In the genomic region with DNA sequence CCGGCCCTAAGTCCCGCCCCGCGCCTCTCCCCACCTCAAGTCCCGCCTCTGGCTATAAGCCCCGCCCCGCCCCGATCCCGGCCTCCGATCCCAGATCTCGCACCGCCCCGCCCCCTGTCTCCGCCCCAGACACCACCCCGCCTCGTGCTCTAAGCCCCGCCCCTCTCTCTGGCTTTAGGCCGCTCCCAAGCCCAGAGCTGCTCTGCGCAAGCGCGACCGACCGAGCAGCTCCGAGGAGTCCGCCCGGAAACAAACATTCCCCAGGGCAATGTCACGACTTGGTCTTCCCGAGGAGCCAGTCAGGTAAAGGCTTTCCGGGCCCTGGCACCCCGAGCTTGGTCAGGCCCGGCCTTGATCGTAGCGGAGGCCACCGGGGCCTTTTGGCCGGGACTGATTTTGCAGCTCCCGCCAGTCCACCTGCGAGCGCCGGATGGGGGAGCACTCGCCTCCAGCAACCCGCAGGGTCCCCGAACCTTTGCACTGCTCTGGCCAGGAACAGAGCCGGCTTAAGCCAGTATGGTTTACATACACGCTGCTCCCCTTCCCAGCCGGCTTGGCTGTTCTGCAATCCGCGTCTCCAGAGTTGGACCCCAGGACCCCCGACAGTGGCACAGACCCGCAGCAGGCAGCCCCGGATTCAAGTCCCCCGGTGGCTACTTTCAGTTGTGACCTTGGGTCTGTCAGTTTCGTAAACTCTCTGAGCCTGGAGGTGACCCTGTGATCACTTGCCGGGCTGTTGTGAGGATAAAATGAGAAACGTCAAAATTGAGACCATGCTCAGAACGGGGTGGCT, we compare ENCODE assay signal across 8 cellular contexts. TPM values are rescaled to one million over a fixed set of nuclear protein-coding genes. Genes with fewer than 3 reads are reported as not detected.
A peak's percentile ranks its signal among the peaks of the same experiment; 100 is the strongest.
DNase-seq lines count a peak whose midpoint lies in the region; ATAC-seq, FAIRE-seq and TF ChIP-seq lines count a peak whose summit lies in the region.

Gene NUDT7 (plus strand): TSS at position 200 of the 793 bp plus-strand sequence. CDS start 69 bp downstream, at position 269.

- POLR2A ChIA-PET in HepG2 (lab: Yijun Ruan, JAX), result interaction anchor here (0.6 to 3.1 kb wide), 14 partner anchors 10 to 412 kb away, joined by 3 to 21 read pairs (median 5); partner anchors contain the start of gene WWOX

- under 1% methylated on average over 43 of the region's 55 CpGs for WGBS in HepG2 (ENCODE audit: low lambda C conversion rate)

- H3K9me3 ChIP-seq in HepG2 (ENCODE audit: low read length), result no peaks in the 10 kb centered on the region

- H3K36me3 ChIP-seq in HepG2 (replicated peaks in 1 of 2; ENCODE audit: control insufficient read depth in 1 of 2, insufficient read depth in 2 of 2, low read length in 2 of 2), result no peaks in the 10 kb centered on the region

- CTCF ChIA-PET in HepG2 (lab: Yijun Ruan, JAX; ENCODE audit: low intra/inter-chr PET ratio, low total read pairs), result interaction anchor here (1.3 kb wide), 1 partner anchor 61 kb away, joined by 3 read pairs; no protein-coding TSS in a partner anchor

- H3K4me2 ChIP-seq in HepG2 (ENCODE audit: low read depth, low read length), result peak within 1 kb of the TSS; percentile 93

- no peaks in the 10 kb centered on the region; a peak in 1 of 5 replicates for H3K27me3 ChIP-seq in HepG2 (ENCODE audit: control insufficient read depth in 1 of 2, insufficient read depth in 2 of 2, low read length in 2 of 2)

- DNase-seq in C1 segment of cervical spinal cord (lab: John Stamatoyannopoulos, UW), result peak; percentile 62 to 98 (median 92)
- peak; percentile 83 for DNase-seq in GM19239 (ENCODE audit: insufficient read length, low spot score)
- peak; percentile 64 for DNase-seq in NCI-H510A treated with DMSO at 0.1 percent for 48 hours (lab: John Stamatoyannopoulos, UW)
- peak; percentile 93 for DNase-seq in activated CD4-positive, alpha-beta T cell treated with anti-CD3 and anti-CD28 coated beads, Interleukin-2, amount 50 U/mL, for 1 hour
- DNase-seq in HepG2 (ENCODE audit: low spot score), result peak; percentile 95
- DNase-seq in stimulated activated CD4-positive, alpha-beta T cell treated with anti-CD3 and anti-CD28 coated beads, Interleukin-2, amount 100 ng/mL, for 48 hours, result peak; percentile 97 to 99

- no peaks in the 10 kb centered on the region for H4K20me1 ChIP-seq in HepG2 (ENCODE audit: insufficient read depth, low read length)

- in situ Hi-C loops in HepG2 (cut with HindIII; ENCODE audit: extremely low pct_ligation_motif_present, low pct_unique_long_range_greater_than_20kb), result no loop called here

- peak within 1 kb of the TSS; percentile 70 to 84 (median 81) for H3K4me3 ChIP-seq in HepG2 (replicated peaks in 1 of 3; ENCODE audit: insufficient read depth in 1 of 3, low read depth in 2 of 3, low read length in 3 of 3)

- peak; percentile 79 for TF ChIP-seq CTCF in HepG2 (CRISPR knock-in tag; IDR thresholded peaks at IDR 0.05)

- H3K36me3 Mint-ChIP-seq in dendritic cell treated with granulocyte-macrophage colony-stimulating factor and Interleukin-4, amounts not matched to agents 40 ng/mL and 50 ng/mL, for 4 days (ENCODE audit: low read depth), result peaks cover 26% of the 10 kb centered on the region

- FAIRE-seq in GM19239 (lab: Jason Lieb, UNC) (peak; percentile 84), HepG2 (lab: Jason Lieb, UNC) (no peak)

- peaks cover 14% of the 10 kb centered on the region for H3K4me1 Mint-ChIP-seq in dendritic cell treated with granulocyte-macrophage colony-stimulating factor and Interleukin-4, amounts not matched to agents 40 ng/mL and 50 ng/mL, for 4 days (ENCODE audit: low read depth)

- no TSS peak for BruUV-seq in HepG2 (replicated peaks; lab: Mats Ljungman, UMichigan)

- no peaks in the 10 kb centered on the region for H3K79me2 ChIP-seq in HepG2 (ENCODE audit: insufficient read depth, low read length)

- H3K4me1 ChIP-seq in HepG2 (ENCODE audit: insufficient read depth, low read length), result peaks cover 34% of the 10 kb centered on the region

- peak; percentile 86 for ATAC-seq in HG03442 (IDR thresholded peaks at IDR 0.05; ENCODE audit: unreplicated experiment)
- peak; percentile 90 for ATAC-seq in HepG2

- peak within 1 kb of the TSS; percentile 95 for H3K27ac ChIP-seq in HepG2 (ENCODE audit: extremely low read length, insufficient read depth, low read length)

- peak within 1 kb of the TSS; percentile 95 for H3K27ac Mint-ChIP-seq in dendritic cell treated with granulocyte-macrophage colony-stimulating factor and Interleukin-4, amounts not matched to agents 40 ng/mL and 50 ng/mL, for 4 days

- TF ChIP-seq POLR2A in HepG2 (IDR thresholded peaks at IDR 0.05; ENCODE audit: insufficient read depth in 1 of 2, low read depth in 2 of 2, low read length in 2 of 2), result peak; percentile 88 to 89; a peak in 3 of 4 replicates

- peaks cover 9% of the 10 kb centered on the region for H3K27me3 Mint-ChIP-seq in dendritic cell treated with granulocyte-macrophage colony-stimulating factor and Interleukin-4, amounts not matched to agents 40 ng/mL and 50 ng/mL, for 4 days

- peak in 1 of 2 experiments; percentile 14; a peak in 2 of 4 replicates for TF ChIP-seq EP300 in HepG2 (IDR thresholded peaks at IDR 0.05; ENCODE audit: low read depth in 2 of 2, low read length in 2 of 2)
- TF ChIP-seq EP300 in HepG2 (CRISPR knock-in tag; IDR thresholded peaks at IDR 0.05; ENCODE audit: borderline replicate concordance), result 0 out of 2 replicates have a peak, but pooled peaks have one; percentile 27

- TF ChIP-seq RAD21 in HepG2 (CRISPR knock-in tag; IDR thresholded peaks at IDR 0.05), result peak; percentile 90

- H3K9ac ChIP-seq in HepG2 (ENCODE audit: insufficient read depth, low read depth, low read length), result peak within 1 kb of the TSS; percentile 88

- peak within 1 kb of the TSS; percentile 90 for H3K4me3 Mint-ChIP-seq in dendritic cell treated with granulocyte-macrophage colony-stimulating factor and Interleukin-4, amounts not matched to agents 40 ng/mL and 50 ng/mL, for 4 days

- peak within 1 kb of the TSS; percentile 91 for H2AFZ ChIP-seq in HepG2 (ENCODE audit: low read length)

- intact Hi-C loops in dendritic cell treated with granulocyte-macrophage colony-stimulating factor and Interleukin-4, amounts not matched to agents 40 ng/mL and 50 ng/mL, for 4 days (cut with micrococcal nuclease), result loop anchor here (2.0 kb wide), 1 partner anchor 376 kb away; the partner anchor contains the start of gene WWOX
- intact Hi-C loops in HepG2 (cut with micrococcal nuclease; ENCODE audit: unreplicated experiment), result loop anchor here (1.0 to 2.0 kb wide), 4 partner anchors 14 to 60 kb away; no protein-coding TSS in a partner anchor

- H3K9me3 Mint-ChIP-seq in dendritic cell treated with granulocyte-macrophage colony-stimulating factor and Interleukin-4, amounts not matched to agents 40 ng/mL and 50 ng/mL, for 4 days, result peaks cover 10% of the 10 kb centered on the region

TF ChIP-seq in HepG2, 621 proteins besides CTCF, POLR2A, EP300 and RAD21 (continues in another document):
- TF ChIP-seq ZNF276 (CRISPR knock-in tag; IDR thresholded peaks at IDR 0.05; ENCODE audit: low read depth) (peak; percentile 59; the same call in 1 of the 2 replicates), CHD4 (IDR thresholded peaks at IDR 0.05; ENCODE audit: borderline replicate concordance, low read length) (no peak), ASH2L (IDR thresholded peaks at IDR 0.05; ENCODE audit: insufficient read length, low read depth, low read length) (peak; percentile 73), TBL1XR1 (IDR thresholded peaks at IDR 0.05; ENCODE audit: borderline replicate concordance, low read length, partially characterized antibody) (peak; percentile 61), ZNF484 (CRISPR knock-in tag; IDR thresholded peaks at IDR 0.05; ENCODE audit: borderline replicate concordance, low read depth) (no peak)

RNA-seq across cellular contexts. Expression of gene NUDT7, which starts in this region (rescaled TPM):
- total RNA-seq in HepG2 (2016; rRNA removed; fragmentation: Illumina TruSeq; extraction: Trizol), result 14.3 and 17.8 TPM in 2 replicates
- total RNA-seq in HepG2 (2016; cell fraction: cytosol; rRNA removed; fragmentation: Illumina TruSeq; extraction: Trizol; ENCODE audit: low read depth), result 3.7 and 3.8 TPM in 2 replicates
- total RNA-seq in HepG2 (2016; cell fraction: insoluble cytoplasmic fraction; rRNA removed; fragmentation: Illumina TruSeq; extraction: Trizol), result 15.0 and 20.1 TPM in 2 replicates
- total RNA-seq in HepG2 (2016; cell fraction: membrane; rRNA removed; fragmentation: Illumina TruSeq; extraction: Trizol), result 8.1 and 8.5 TPM in 2 replicates
- 6.4 and 7.9 TPM in 2 replicates for total RNA-seq in HepG2 (2016; cell fraction: nucleus; rRNA removed; fragmentation: Illumina TruSeq; extraction: Trizol)
- 18.0 and 23.9 TPM in 2 replicates for polyA plus RNA-seq in HepG2 (2011; rRNA removed)
- polyA plus RNA-seq in HepG2 (2011; cell fraction: cytosol; rRNA removed), result 17.5 and 22.7 TPM in 2 replicates
- 5.7 and 8.9 TPM in 2 replicates for polyA plus RNA-seq in HepG2 (2011; cell fraction: nucleus; rRNA removed)
- 16.3 and 22.7 TPM in 2 replicates for polyA plus RNA-seq in HepG2 (2012)
- polyA plus RNA-seq in HepG2 (2016; cell fraction: cytosol; fragmentation: Illumina TruSeq; extraction: Trizol; ENCODE audit: low read depth), result 4.7 and 5.5 TPM in 2 replicates
- polyA plus RNA-seq in HepG2 (2016; cell fraction: insoluble cytoplasmic fraction; fragmentation: Illumina TruSeq; extraction: Trizol; ENCODE audit: low read depth), result 26.0 and 26.5 TPM in 2 replicates
- polyA plus RNA-seq in HepG2 (2016; cell fraction: membrane; fragmentation: Illumina TruSeq; extraction: Trizol; ENCODE audit: low read depth), result 10.6 and 12.1 TPM in 2 replicates
- polyA plus RNA-seq in HepG2 (2016; cell fraction: nucleus; fragmentation: Illumina TruSeq; extraction: Trizol; ENCODE audit: insufficient read depth, low read depth), result 15.7 and 19.3 TPM in 2 replicates
- polyA minus RNA-seq in HepG2 (2011; rRNA and poly(A)+ RNA removed; ENCODE audit: low replicate concordance), result 12.6 and 34.2 TPM in 2 replicates
- 8.9 and 11.2 TPM in 2 replicates for polyA minus RNA-seq in HepG2 (2011; cell fraction: cytosol; rRNA and poly(A)+ RNA removed)
- 6.8 and 11.7 TPM in 2 replicates for polyA minus RNA-seq in HepG2 (2011; cell fraction: nucleus; rRNA and poly(A)+ RNA removed)

Comparison
In these comparisons a context has a peak if more than half of its experiments do, and no peak if none do; other contexts are left out.
1. Peak in every context shown above with its lines: DNase-seq, ATAC-seq, H3K4me3 ChIP-seq and H3K27ac ChIP-seq.